In the genomic region with DNA sequence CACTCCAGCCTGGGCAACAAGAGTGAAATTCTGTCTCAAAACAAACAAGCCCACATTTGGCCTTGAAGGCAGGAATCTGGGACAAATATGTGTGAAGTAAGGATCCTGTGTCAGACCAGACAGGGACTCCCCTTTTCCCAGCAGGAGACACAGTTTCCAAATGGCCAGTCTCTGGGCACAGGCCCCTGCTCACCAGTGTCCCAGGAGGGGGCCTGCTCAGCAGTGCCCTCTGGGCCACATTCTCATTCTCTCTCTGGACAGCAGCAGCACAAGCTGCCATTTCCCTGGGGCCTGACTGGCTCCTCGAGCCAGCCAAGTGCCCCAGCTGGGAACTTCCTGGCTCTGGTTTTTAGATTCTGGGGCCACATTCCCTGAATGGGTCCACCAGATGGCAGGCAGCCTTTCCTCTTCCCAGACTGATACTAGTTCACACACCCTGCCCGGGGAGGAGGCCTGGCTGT, we compare ENCODE assay signal across 1 cellular context.
TF ChIP-seq lines count a peak whose summit lies in the region.

No MANE protein-coding gene starts in this region.

TF ChIP-seq in HepG2, 621 proteins besides CTCF, POLR2A, EP300 and RAD21:
- no peak for TF ChIP-seq ZNF670 (CRISPR knock-in tag; IDR thresholded peaks at IDR 0.05; ENCODE audit: borderline replicate concordance)
- 0 out of 2 replicates have a peak, but pooled peaks have one; percentile 13 for TF ChIP-seq STAG1 (CRISPR knock-in tag; IDR thresholded peaks at IDR 0.05)
- TF ChIP-seq, protein P1, sequence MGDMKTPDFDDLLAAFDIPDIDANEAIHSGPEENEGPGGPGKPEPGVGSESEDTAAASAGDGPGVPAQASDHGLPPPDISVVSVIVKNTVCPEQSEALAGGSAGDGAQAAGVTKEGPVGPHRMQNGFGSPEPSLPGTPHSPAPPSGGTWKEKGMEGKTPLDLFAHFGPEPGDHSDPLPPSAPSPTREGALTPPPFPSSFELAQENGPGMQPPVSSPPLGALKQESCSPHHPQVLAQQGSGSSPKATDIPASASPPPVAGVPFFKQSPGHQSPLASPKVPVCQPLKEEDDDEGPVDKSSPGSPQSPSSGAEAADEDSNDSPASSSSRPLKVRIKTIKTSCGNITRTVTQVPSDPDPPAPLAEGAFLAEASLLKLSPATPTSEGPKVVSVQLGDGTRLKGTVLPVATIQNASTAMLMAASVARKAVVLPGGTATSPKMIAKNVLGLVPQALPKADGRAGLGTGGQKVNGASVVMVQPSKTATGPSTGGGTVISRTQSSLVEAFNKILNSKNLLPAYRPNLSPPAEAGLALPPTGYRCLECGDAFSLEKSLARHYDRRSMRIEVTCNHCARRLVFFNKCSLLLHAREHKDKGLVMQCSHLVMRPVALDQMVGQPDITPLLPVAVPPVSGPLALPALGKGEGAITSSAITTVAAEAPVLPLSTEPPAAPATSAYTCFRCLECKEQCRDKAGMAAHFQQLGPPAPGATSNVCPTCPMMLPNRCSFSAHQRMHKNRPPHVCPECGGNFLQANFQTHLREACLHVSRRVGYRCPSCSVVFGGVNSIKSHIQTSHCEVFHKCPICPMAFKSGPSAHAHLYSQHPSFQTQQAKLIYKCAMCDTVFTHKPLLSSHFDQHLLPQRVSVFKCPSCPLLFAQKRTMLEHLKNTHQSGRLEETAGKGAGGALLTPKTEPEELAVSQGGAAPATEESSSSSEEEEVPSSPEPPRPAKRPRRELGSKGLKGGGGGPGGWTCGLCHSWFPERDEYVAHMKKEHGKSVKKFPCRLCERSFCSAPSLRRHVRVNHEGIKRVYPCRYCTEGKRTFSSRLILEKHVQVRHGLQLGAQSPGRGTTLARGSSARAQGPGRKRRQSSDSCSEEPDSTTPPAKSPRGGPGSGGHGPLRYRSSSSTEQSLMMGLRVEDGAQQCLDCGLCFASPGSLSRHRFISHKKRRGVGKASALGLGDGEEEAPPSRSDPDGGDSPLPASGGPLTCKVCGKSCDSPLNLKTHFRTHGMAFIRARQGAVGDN (CRISPR knock-in tag; IDR thresholded peaks at IDR 0.05) = peak; percentile 11; the same call in 1 of the 2 replicates
